In genomic region chr10:69787681-69788080, GRCh38 we compare ENCODE assay signal across 1 cellular context.
TF ChIP-seq lines count a peak whose summit lies in the region.

No MANE protein-coding gene starts in this region.

TF ChIP-seq in H1, 55 proteins besides CTCF, POLR2A, EP300 and RAD21:
- TF ChIP-seq POLR2AphosphoS5 (IDR thresholded peaks at IDR 0.05; ENCODE audit: low read depth, low read length) (no peak), YY1 (IDR thresholded peaks at IDR 0.05; ENCODE audit: low read depth, low read length) (no peak), GTF2F1 (IDR thresholded peaks at IDR 0.05; ENCODE audit: borderline replicate concordance, low read depth, low read length) (no peak), CBX8 (IDR thresholded peaks at IDR 0.05; ENCODE audit: borderline replicate concordance, low read depth, low read length) (no peak), SIX5 (IDR thresholded peaks at IDR 0.05; ENCODE audit: low read depth, low read length) (no peak), SP1 (IDR thresholded peaks at IDR 0.05; ENCODE audit: low read depth, low read length) (no peak)
